In the genomic region with DNA sequence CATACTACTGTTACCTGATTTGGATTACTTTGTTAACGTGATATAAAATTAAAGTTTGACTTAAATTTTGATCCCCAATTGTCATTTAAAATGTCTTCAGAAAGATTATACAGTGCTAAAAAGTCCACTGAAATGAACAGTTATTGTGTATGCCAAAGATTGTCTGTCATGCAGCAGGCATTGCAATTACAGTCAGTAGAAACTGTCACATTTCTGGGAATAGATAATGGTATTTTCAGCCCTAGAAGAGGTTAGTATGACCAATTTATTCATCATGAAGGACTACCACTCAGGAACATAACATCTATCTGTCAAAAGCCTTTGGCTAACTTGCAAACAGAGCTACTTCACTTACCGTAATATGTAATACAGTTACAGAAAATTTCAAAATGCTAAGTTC, we compare ENCODE assay signal across 27 cellular contexts.
A peak's percentile ranks its signal among the peaks of the same experiment; 100 is the strongest.
DNase-seq lines count a peak whose midpoint lies in the region; TF ChIP-seq lines count a peak whose summit lies in the region.
"Had no signal": no experiment of that assay in that cellular context is flagged by ENCODE, and none has a peak within 500 bp of the region (broad histone marks: within the 10 kb centered on the region; RNA-seq: fewer than 3 reads in every experiment).

No MANE protein-coding gene starts in this region.

- H3K4me3 ChIP-seq in neural cell (ENCODE audit: low read length), result peak overlapping the region; percentile 8
- H3K4me3 ChIP-seq: A549; BLaER1; BLaER1 treated with 17β-estradiol and CSF1 and Interleukin-3, amounts not matched to agents 10 nM and 100 nM had no signal

- H3K9ac ChIP-seq in neural cell (ENCODE audit: low read length), result no peak overlapping the region
- H3K9ac ChIP-seq: BLaER1; BLaER1 treated with 17β-estradiol and CSF1 and Interleukin-3, amounts not matched to agents 10 nM and 100 nM had no signal

- H4K20me1 ChIP-seq in neural cell (ENCODE audit: insufficient read depth), result no peaks in the 10 kb centered on the region
- H4K20me1 ChIP-seq: BLaER1; BLaER1 treated with 17β-estradiol and CSF1 and Interleukin-3, amounts not matched to agents 10 nM and 100 nM had no signal

- H3K27ac ChIP-seq in neural cell (ENCODE audit: low read length), result peak overlapping the region; percentile 49
- H3K27ac ChIP-seq: 22Rv1; A549; BLaER1; BLaER1 treated with 17β-estradiol and CSF1 and Interleukin-3, amounts not matched to agents 10 nM and 100 nM; C4-2B had no signal

- no peaks in the 10 kb centered on the region for H3K9me2 ChIP-seq in neural cell (ENCODE audit: insufficient read depth, low read length)

- TF ChIP-seq CTCF in neural cell (IDR thresholded peaks at IDR 0.05; ENCODE audit: poor library complexity, severe bottlenecking), result no peak

- DNase-seq in NCI-H774 (lab: John Stamatoyannopoulos, UW), result no peak
- DNase-seq: 8988T; ACHN; AML-193; BE2C; C1 segment of cervical spinal cord; Caco-2; Calu3; CD4-positive, alpha-beta memory T cell; CD4-positive, alpha-beta T cell; CD4-positive, CD25-positive, alpha-beta regulatory T cell; CD8-positive, alpha-beta memory T cell; CD8-positive, alpha-beta T cell; COR-L47; DMS 273 treated with DMSO at 0.1 percent for 48 hours; DMS153; DMS53; DMS79; DMS79 treated with DMSO at 0.1 percent for 48 hours; DND-41; EL had no signal

- no peaks in the 10 kb centered on the region for H3K79me2 ChIP-seq in neural cell (replicated peaks; ENCODE audit: insufficient read depth, low read length)

- TF ChIP-seq RAD21 in neural cell (conservative IDR thresholded peaks at IDR 0.05), result peak; percentile 28

- no peaks in the 10 kb centered on the region for H3F3A ChIP-seq in neural cell (ENCODE audit: insufficient read depth, low read length, poor library complexity, severe bottlenecking)

- no peaks in the 10 kb centered on the region for H3K9me3 ChIP-seq in neural cell (ENCODE audit: low read length)
- H3K9me3 ChIP-seq: A549; BE2C; BLaER1; BLaER1 treated with 17β-estradiol and CSF1 and Interleukin-3, amounts not matched to agents 10 nM and 100 nM; Caco-2 had no signal

- no peak overlapping the region for H3K4me2 ChIP-seq in neural cell (ENCODE audit: low read length)
- H3K4me2 ChIP-seq: A549; BLaER1; BLaER1 treated with 17β-estradiol and CSF1 and Interleukin-3, amounts not matched to agents 10 nM and 100 nM had no signal

- no peak overlapping the region for H2AFZ ChIP-seq in neural cell (ENCODE audit: low read depth, low read length)

- no peaks in the 10 kb centered on the region for H3K36me3 ChIP-seq in neural cell (ENCODE audit: insufficient read depth, low read length)
- H3K36me3 ChIP-seq: BE2C; BLaER1; BLaER1 treated with 17β-estradiol and CSF1 and Interleukin-3, amounts not matched to agents 10 nM and 100 nM had no signal

- TF ChIP-seq EP300 in neural cell (conservative IDR thresholded peaks at IDR 0.05; ENCODE audit: poor library complexity, severe bottlenecking), result peak; percentile 99

- no peaks in the 10 kb centered on the region for H3K27me3 ChIP-seq in neural cell (ENCODE audit: insufficient read depth, low read depth, low read length)
- H3K27me3 ChIP-seq: BE2C; BLaER1; BLaER1 treated with 17β-estradiol and CSF1 and Interleukin-3, amounts not matched to agents 10 nM and 100 nM had no signal

TF ChIP-seq in neural cell, 6 proteins besides CTCF, POLR2A, EP300 and RAD21:
- TF ChIP-seq, protein P1, sequence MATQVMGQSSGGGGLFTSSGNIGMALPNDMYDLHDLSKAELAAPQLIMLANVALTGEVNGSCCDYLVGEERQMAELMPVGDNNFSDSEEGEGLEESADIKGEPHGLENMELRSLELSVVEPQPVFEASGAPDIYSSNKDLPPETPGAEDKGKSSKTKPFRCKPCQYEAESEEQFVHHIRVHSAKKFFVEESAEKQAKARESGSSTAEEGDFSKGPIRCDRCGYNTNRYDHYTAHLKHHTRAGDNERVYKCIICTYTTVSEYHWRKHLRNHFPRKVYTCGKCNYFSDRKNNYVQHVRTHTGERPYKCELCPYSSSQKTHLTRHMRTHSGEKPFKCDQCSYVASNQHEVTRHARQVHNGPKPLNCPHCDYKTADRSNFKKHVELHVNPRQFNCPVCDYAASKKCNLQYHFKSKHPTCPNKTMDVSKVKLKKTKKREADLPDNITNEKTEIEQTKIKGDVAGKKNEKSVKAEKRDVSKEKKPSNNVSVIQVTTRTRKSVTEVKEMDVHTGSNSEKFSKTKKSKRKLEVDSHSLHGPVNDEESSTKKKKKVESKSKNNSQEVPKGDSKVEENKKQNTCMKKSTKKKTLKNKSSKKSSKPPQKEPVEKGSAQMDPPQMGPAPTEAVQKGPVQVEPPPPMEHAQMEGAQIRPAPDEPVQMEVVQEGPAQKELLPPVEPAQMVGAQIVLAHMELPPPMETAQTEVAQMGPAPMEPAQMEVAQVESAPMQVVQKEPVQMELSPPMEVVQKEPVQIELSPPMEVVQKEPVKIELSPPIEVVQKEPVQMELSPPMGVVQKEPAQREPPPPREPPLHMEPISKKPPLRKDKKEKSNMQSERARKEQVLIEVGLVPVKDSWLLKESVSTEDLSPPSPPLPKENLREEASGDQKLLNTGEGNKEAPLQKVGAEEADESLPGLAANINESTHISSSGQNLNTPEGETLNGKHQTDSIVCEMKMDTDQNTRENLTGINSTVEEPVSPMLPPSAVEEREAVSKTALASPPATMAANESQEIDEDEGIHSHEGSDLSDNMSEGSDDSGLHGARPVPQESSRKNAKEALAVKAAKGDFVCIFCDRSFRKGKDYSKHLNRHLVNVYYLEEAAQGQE (IDR thresholded peaks at IDR 0.05; ENCODE audit: borderline replicate concordance), result peak; percentile 45
- no peak for TF ChIP-seq MXI1 (conservative IDR thresholded peaks at IDR 0.05; ENCODE audit: poor library complexity, severe bottlenecking)
- peak; percentile 90 for TF ChIP-seq POLR2AphosphoS5 (IDR thresholded peaks at IDR 0.05)
- TF ChIP-seq EZH2 (IDR thresholded peaks at IDR 0.05; ENCODE audit: borderline replicate concordance, insufficient read depth, low read length, poor library complexity, severe bottlenecking), result no peak
